In the genomic region with DNA sequence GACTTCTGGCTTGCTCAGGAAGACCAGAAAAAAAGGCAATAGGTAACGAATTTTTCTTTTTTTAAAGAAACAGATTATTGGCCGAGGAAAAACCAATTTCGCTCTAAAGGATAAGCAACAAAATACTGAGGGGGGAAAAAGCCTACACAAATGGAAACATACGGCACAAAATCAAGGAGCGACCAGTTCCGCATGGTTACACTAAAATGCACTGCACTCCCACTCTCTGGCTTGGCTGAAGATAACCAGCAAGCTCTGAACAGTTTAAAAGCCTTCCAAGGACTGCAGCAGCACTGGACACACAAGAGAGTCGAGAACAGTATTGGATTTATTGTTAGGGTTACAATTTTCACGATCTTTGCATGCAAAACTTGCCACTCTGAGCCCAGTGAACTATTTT, we compare ENCODE assay signal across 9 cellular contexts. TPM values are rescaled to one million over a fixed set of nuclear protein-coding genes. Genes with fewer than 3 reads are reported as not detected.
A peak's percentile ranks its signal among the peaks of the same experiment; 100 is the strongest.
DNase-seq lines count a peak whose midpoint lies in the region; ATAC-seq and TF ChIP-seq lines count a peak whose summit lies in the region.
"Had no signal": no experiment of that assay in that cellular context is flagged by ENCODE, and none has a peak within 500 bp of the region (broad histone marks: within the 10 kb centered on the region; RNA-seq: fewer than 3 reads in every experiment).

No MANE protein-coding gene starts in this region.

- peaks cover 4 to 18% of the 10 kb centered on the region in 2 donors for H3K4me1 ChIP-seq in thoracic aorta (ENCODE audit: control insufficient read depth in 1 of 2, low read depth in 2 of 2)

- H3K4me3 ChIP-seq in thoracic aorta, result peak overlapping the region; percentile 87

- TF ChIP-seq CTCF in thoracic aorta (IDR thresholded peaks at IDR 0.05), result no peak

- intact Hi-C loops in activated naive CD4-positive, alpha-beta T cell treated with anti-CD3 and anti-CD28 coated beads for 36 hours (cut with micrococcal nuclease), result loop anchor here (2.0 kb wide), 2 partner anchors 172 to 262 kb away; a partner anchor contains a TSS

- H3K36me3 ChIP-seq in thoracic aorta, result peaks cover 3% of the 10 kb centered on the region

- DNase-seq in activated naive CD4-positive, alpha-beta T cell treated with anti-CD3 and anti-CD28 coated beads for 36 hours, result no peak
- DNase-seq in activated naive CD4-positive, alpha-beta T cell treated with anti-CD3 and anti-CD28 coated beads, Interleukin-2, amount 50 U/mL, for 72 hours (ENCODE audit: low spot score in 2 of 2), result no peak
- peak; percentile 38 for DNase-seq in kidney tubule cell (ENCODE audit: low spot score)
- DNase-seq in thoracic aorta (ENCODE audit: low spot score), result no peak
- no peak for DNase-seq in Ammon's horn (ENCODE audit: low spot score)
- DNase-seq: DND-41 had no signal

- no peak for ATAC-seq in activated naive CD4-positive, alpha-beta T cell treated with anti-CD3 and anti-CD28 coated beads, Interleukin-2, amount 50 U/mL, for 72 hours
- ATAC-seq in activated T-helper 17 cell treated with anti-CD3 and anti-CD28 coated beads, Interleukin-2, amount 50 U/mL, for 72 hours (replicated peaks), result no peak
- ATAC-seq in thoracic aorta (ENCODE audit: insufficient number of reproducible peaks, low FRiP score, low read depth) (no peak), HG02623 (IDR thresholded peaks at IDR 0.05; ENCODE audit: unreplicated experiment) (no peak), HG02870 (IDR thresholded peaks at IDR 0.05; ENCODE audit: unreplicated experiment) (no peak)

- CTCF ChIA-PET in activated naive CD4-positive, alpha-beta T cell treated with anti-CD3 and anti-CD28 coated beads for 36 hours (lab: Charles Lee), result interaction anchor here (0.5 to 1.3 kb wide), 10 partner anchors 15 to 325 kb away, joined by 3 to 6 read pairs (median 3); a partner anchor contains a TSS

- H3K27ac ChIP-seq in thoracic aorta, result no peak overlapping the region

- no peak overlapping the region for H3K27ac Mint-ChIP-seq in activated naive CD4-positive, alpha-beta T cell treated with anti-CD3 and anti-CD28 coated beads for 36 hours
- no peak overlapping the region for H3K27ac Mint-ChIP-seq in activated naive CD4-positive, alpha-beta T cell treated with anti-CD3 and anti-CD28 coated beads, Interleukin-2, amount 50 U/mL, for 72 hours
- H3K27ac Mint-ChIP-seq in activated T-helper 17 cell treated with anti-CD3 and anti-CD28 coated beads, Interleukin-2, amount 50 U/mL, for 72 hours, result no peak overlapping the region

- peak overlapping the region; percentile 26 for H3K4me3 Mint-ChIP-seq in activated naive CD4-positive, alpha-beta T cell treated with anti-CD3 and anti-CD28 coated beads for 36 hours
- peak overlapping the region; percentile 6 for H3K4me3 Mint-ChIP-seq in activated T-helper 17 cell treated with anti-CD3 and anti-CD28 coated beads, Interleukin-2, amount 50 U/mL, for 72 hours

- no peaks in the 10 kb centered on the region for H3K9me3 ChIP-seq in thoracic aorta

- no peaks in the 10 kb centered on the region for H3K27me3 ChIP-seq in thoracic aorta (replicated peaks; ENCODE audit: insufficient read depth)

- H3K36me3 Mint-ChIP-seq in activated naive CD4-positive, alpha-beta T cell treated with anti-CD3 and anti-CD28 coated beads for 36 hours (ENCODE audit: low read depth), result no peaks in the 10 kb centered on the region
- no peaks in the 10 kb centered on the region for H3K36me3 Mint-ChIP-seq in activated naive CD4-positive, alpha-beta T cell treated with anti-CD3 and anti-CD28 coated beads, Interleukin-2, amount 50 U/mL, for 72 hours
- no peaks in the 10 kb centered on the region for H3K36me3 Mint-ChIP-seq in activated T-helper 17 cell treated with anti-CD3 and anti-CD28 coated beads, Interleukin-2, amount 50 U/mL, for 72 hours (ENCODE audit: low read depth)

- peaks cover 4% of the 10 kb centered on the region for H3K4me1 Mint-ChIP-seq in activated naive CD4-positive, alpha-beta T cell treated with anti-CD3 and anti-CD28 coated beads for 36 hours (ENCODE audit: low read depth)
- peaks cover 4% of the 10 kb centered on the region for H3K4me1 Mint-ChIP-seq in activated T-helper 17 cell treated with anti-CD3 and anti-CD28 coated beads, Interleukin-2, amount 50 U/mL, for 72 hours

- H3K9me3 Mint-ChIP-seq in activated naive CD4-positive, alpha-beta T cell treated with anti-CD3 and anti-CD28 coated beads for 36 hours, result no peaks in the 10 kb centered on the region
- H3K9me3 Mint-ChIP-seq in activated naive CD4-positive, alpha-beta T cell treated with anti-CD3 and anti-CD28 coated beads, Interleukin-2, amount 50 U/mL, for 72 hours, result no peaks in the 10 kb centered on the region
- H3K9me3 Mint-ChIP-seq in activated T-helper 17 cell treated with anti-CD3 and anti-CD28 coated beads, Interleukin-2, amount 50 U/mL, for 72 hours, result no peaks in the 10 kb centered on the region

- H3K27me3 Mint-ChIP-seq in activated naive CD4-positive, alpha-beta T cell treated with anti-CD3 and anti-CD28 coated beads for 36 hours (ENCODE audit: low read depth), result peaks cover 35% of the 10 kb centered on the region
- H3K27me3 Mint-ChIP-seq in activated T-helper 17 cell treated with anti-CD3 and anti-CD28 coated beads, Interleukin-2, amount 50 U/mL, for 72 hours, result peaks cover 30% of the 10 kb centered on the region

RNA-seq across cellular contexts. Expression of a gene that starts 0.9 kb away (rescaled TPM):
- 1 to 10 TPM; 1.1 to 1.3 TPM for total RNA-seq in activated naive CD4-positive, alpha-beta T cell treated with anti-CD3 and anti-CD28 coated beads for 36 hours
- total RNA-seq in activated naive CD4-positive, alpha-beta T cell treated with anti-CD3 and anti-CD28 coated beads, Interleukin-2, amount 50 U/mL, for 72 hours, result 1 to 10 TPM; 1.3 to 2.7 TPM
- 1 to 10 TPM in 1 of 2 donors, under 1 TPM in 1; 0.76 to 1.2 TPM for total RNA-seq in activated T-helper 17 cell treated with anti-CD3 and anti-CD28 coated beads, Interleukin-2, amount 50 U/mL, for 72 hours
- 1 to 10 TPM; 5.1 to 6.9 TPM for total RNA-seq in thoracic aorta
